ENCODE assay signal across 29 cellular contexts in genomic region chr7:151821226-151821625, GRCh38. TPM values are rescaled to one million over a fixed set of nuclear protein-coding genes. Genes with fewer than 3 reads are reported as not detected.
A peak's percentile ranks its signal among the peaks of the same experiment; 100 is the strongest.
DNase-seq lines count a peak whose midpoint lies in the region; ATAC-seq and TF ChIP-seq lines count a peak whose summit lies in the region.
"Had no signal": no experiment of that assay in that cellular context is flagged by ENCODE, and none has a peak within 500 bp of the region (broad histone marks: within the 10 kb centered on the region; RNA-seq: fewer than 3 reads in every experiment).

No MANE protein-coding gene starts in this region.

- H3K4me1 ChIP-seq in heart right ventricle: peaks cover 0 to 43% (median 22%) of the 10 kb centered on the region in 9 donors
- peaks cover 0 to 16% of the 10 kb centered on the region in 2 donors for H3K4me1 ChIP-seq in muscle layer of duodenum (ENCODE audit: control insufficient read depth in 1 of 2, insufficient read depth in 2 of 2, low read length in 2 of 2)
- H3K4me1 ChIP-seq in SK-N-SH (ENCODE audit: control insufficient read depth in 1 of 2, insufficient read depth in 2 of 2, low read depth in 1 of 2, low read length in 1 of 2): peaks cover 0 to 20% of the 10 kb centered on the region in 2 experiments; a peak in 1 of 4 replicates
- H3K4me1 ChIP-seq: BE2C, SJSA1 had no signal

- no peak for ATAC-seq in Right ventricle myocardium superior (ENCODE audit: poor library complexity)
- no peak for ATAC-seq in heart right ventricle
- ATAC-seq: GM23338, K562, PC-3, Right ventricle myocardium inferior had no signal

- no peaks in the 10 kb centered on the region for H3K27me3 Mint-ChIP-seq in dendritic cell treated with granulocyte-macrophage colony-stimulating factor and Interleukin-4, amounts not matched to agents 40 ng/mL and 50 ng/mL, for 4 days
- H3K27me3 Mint-ChIP-seq: CD8-positive, alpha-beta memory T cell had no signal

- H3K27ac ChIP-seq in heart right ventricle (no peak overlapping the region), muscle layer of duodenum (ENCODE audit: low read length) (peak overlapping the region; percentile 52), SK-N-SH (ENCODE audit: low read depth in 2 of 2, low read length in 1 of 2) (no peak overlapping the region; a peak in 1 of 4 replicates)
- H3K27ac ChIP-seq: 22Rv1, SJSA1 had no signal

- H3K36me3 Mint-ChIP-seq in dendritic cell treated with granulocyte-macrophage colony-stimulating factor and Interleukin-4, amounts not matched to agents 40 ng/mL and 50 ng/mL, for 4 days (ENCODE audit: low read depth): peaks cover 37% of the 10 kb centered on the region

- H3K9ac ChIP-seq in SK-N-SH: no peak overlapping the region

- TF ChIP-seq RAD21 in SK-N-SH (IDR thresholded peaks at IDR 0.05; ENCODE audit: low read length): no peak

- H3F3A ChIP-seq in SK-N-SH (replicated peaks; ENCODE audit: insufficient read depth): no peaks in the 10 kb centered on the region

- TF ChIP-seq EP300 in SK-N-SH (IDR thresholded peaks at IDR 0.05; ENCODE audit: borderline replicate concordance in 1 of 2, low read depth in 1 of 2, low read length in 1 of 2): no peak

- no peaks in the 10 kb centered on the region for H3K9me2 ChIP-seq in SK-N-SH

- H3K36me3 ChIP-seq in heart right ventricle (no peaks in the 10 kb centered on the region), muscle layer of duodenum (ENCODE audit: control insufficient read depth in 1 of 2, insufficient read depth in 2 of 2, low read length in 2 of 2) (no peaks in the 10 kb centered on the region), SK-N-SH (replicated peaks in 1 of 2; ENCODE audit: control insufficient read depth in 1 of 2, insufficient read depth in 2 of 2, low read length in 1 of 2) (no peaks in the 10 kb centered on the region)
- H3K36me3 ChIP-seq: BE2C, SJSA1 had no signal

- 93 to 94% methylated on average over 4 of the region's 4 CpGs for WGBS in heart right ventricle, 2 donors
- 36% methylated on average over 4 of the region's 4 CpGs for WGBS in SK-N-SH (ENCODE audit: low lambda C conversion rate)

- H3K9me3 Mint-ChIP-seq in dendritic cell treated with granulocyte-macrophage colony-stimulating factor and Interleukin-4, amounts not matched to agents 40 ng/mL and 50 ng/mL, for 4 days: no peaks in the 10 kb centered on the region
- H3K9me3 Mint-ChIP-seq: CD8-positive, alpha-beta memory T cell; GM23338; H9 had no signal

- H3K4me3 Mint-ChIP-seq in dendritic cell treated with granulocyte-macrophage colony-stimulating factor and Interleukin-4, amounts not matched to agents 40 ng/mL and 50 ng/mL, for 4 days: no peak overlapping the region
- H3K4me3 Mint-ChIP-seq: CD14-positive monocyte; CD8-positive, alpha-beta memory T cell; GM23338; H9 had no signal

- no peak overlapping the region for H3K4me2 ChIP-seq in SK-N-SH
- H3K4me2 ChIP-seq: GM23338 had no signal

- H4K20me1 ChIP-seq in SK-N-SH (ENCODE audit: insufficient read depth): no peaks in the 10 kb centered on the region

- H3K79me2 ChIP-seq in SK-N-SH (ENCODE audit: insufficient read depth): no peaks in the 10 kb centered on the region

- CTCF ChIA-PET in SK-N-SH (lab: Yijun Ruan, JAX): interaction anchor here (1.6 to 33.3 kb wide), 2 partner anchors 37 to 61 kb away, joined by 3 to 325 read pairs; no protein-coding TSS in a partner anchor

- intact Hi-C loops in Right ventricle myocardium superior (cut with DNase I): no loop called here
- intact Hi-C loops in heart right ventricle (cut with DNase I): no loop called here
- intact Hi-C loops in dendritic cell treated with granulocyte-macrophage colony-stimulating factor and Interleukin-4, amounts not matched to agents 40 ng/mL and 50 ng/mL, for 4 days (cut with micrococcal nuclease): no loop called here

- H2AFZ ChIP-seq in SK-N-SH (ENCODE audit: low read depth): no peak overlapping the region
- H2AFZ ChIP-seq: GM23338 had no signal

- H3K27me3 ChIP-seq in heart right ventricle (no peaks in the 10 kb centered on the region), muscle layer of duodenum (ENCODE audit: low read depth, low read length) (no peaks in the 10 kb centered on the region), SK-N-SH (ENCODE audit: insufficient read depth) (peaks cover 55% of the 10 kb centered on the region)
- H3K27me3 ChIP-seq: BE2C had no signal

- TF ChIP-seq CTCF in heart right ventricle (IDR thresholded peaks at IDR 0.05) (no peak), SK-N-SH (IDR thresholded peaks at IDR 0.05) (no peak)

- DNase-seq in Right ventricle myocardium superior (peak; percentile 30), heart right ventricle (no peak), SK-N-SH (no peak), HPDE6-E6E7 (ENCODE audit: extremely low spot score) (no peak), SK-N-DZ (ENCODE audit: low spot score) (no peak)
- no peak for DNase-seq in stimulated activated CD4-positive, alpha-beta T cell treated with anti-CD3 and anti-CD28 coated beads, Interleukin-4, amount 100 ng/mL, for 1 hour
- DNase-seq: ACHN; BE2C; CD8-positive, alpha-beta memory T cell; DMS 273 treated with DMSO at 0.1 percent for 48 hours; DMS79 treated with DMSO at 0.1 percent for 48 hours; H9; Kasumi-1; NCI-H1092 treated with DMSO at 0.1 percent for 48 hours; NCI-H146; NCI-H1930; NCI-H2107; NCI-H446; NCI-H524 treated with DMSO at 0.1 percent for 48 hours; NCI-H774; PC-3 had no signal

- H3K4me3 ChIP-seq in heart right ventricle (no peak overlapping the region), muscle layer of duodenum (ENCODE audit: low read depth in 1 of 2, low read length in 2 of 2) (no peak overlapping the region), SK-N-SH (ENCODE audit: low read depth in 2 of 2, low read length in 1 of 2) (no peak overlapping the region)
- H3K4me3 ChIP-seq: GM23338, K562, SJSA1 had no signal

- H3K9me3 ChIP-seq in heart right ventricle (no peaks in the 10 kb centered on the region), muscle layer of duodenum (ENCODE audit: control insufficient read depth in 1 of 2, low read length in 2 of 2) (no peaks in the 10 kb centered on the region), SK-N-SH (no peaks in the 10 kb centered on the region)
- H3K9me3 ChIP-seq: BE2C, SJSA1 had no signal

- POLR2A ChIA-PET in SK-N-SH (lab: Yijun Ruan, JAX): no interaction called here

- H3K27ac Mint-ChIP-seq in dendritic cell treated with granulocyte-macrophage colony-stimulating factor and Interleukin-4, amounts not matched to agents 40 ng/mL and 50 ng/mL, for 4 days: peak overlapping the region; percentile 47
- H3K27ac Mint-ChIP-seq: GM23338, H9 had no signal

- peaks cover 75% of the 10 kb centered on the region for H3K4me1 Mint-ChIP-seq in dendritic cell treated with granulocyte-macrophage colony-stimulating factor and Interleukin-4, amounts not matched to agents 40 ng/mL and 50 ng/mL, for 4 days (ENCODE audit: low read depth)

TF ChIP-seq in SK-N-SH, 30 proteins besides CTCF, POLR2A, EP300 and RAD21 (continues in another document):
- no peak for TF ChIP-seq TCF12 (IDR thresholded peaks at IDR 0.05)
- no peak for TF ChIP-seq RCOR1 (IDR thresholded peaks at IDR 0.05; ENCODE audit: low read length)
- TF ChIP-seq NFIC (IDR thresholded peaks at IDR 0.05; ENCODE audit: borderline replicate concordance): no peak
- TF ChIP-seq JUND (IDR thresholded peaks at IDR 0.05): no peak
- no peak for TF ChIP-seq USF2 (IDR thresholded peaks at IDR 0.05; ENCODE audit: borderline replicate concordance, low read depth, low read length)
- no peak for TF ChIP-seq TAF1 (IDR thresholded peaks at IDR 0.05; ENCODE audit: borderline replicate concordance, low read depth, low read length)
- no peak for TF ChIP-seq TEAD4 (IDR thresholded peaks at IDR 0.05; ENCODE audit: borderline replicate concordance, insufficient read depth)
- TF ChIP-seq IRF3 (IDR thresholded peaks at IDR 0.05; ENCODE audit: low read depth, low read length): no peak

RNA-seq across cellular contexts. Expression of gene PRKAG2, which starts 55.7 kb away (rescaled TPM):
- total RNA-seq in Right ventricle myocardium superior (120 TPM), heart right ventricle (100 to 1,000 TPM; 101 to 156 (median 121) TPM)
- polyA plus RNA-seq in heart right ventricle (10 to 100 TPM; 52.4 to 68.0 TPM), SK-N-SH (2012; rRNA removed) (51.6 and 62.0 TPM in 2 replicates)
- 62.5 and 87.1 TPM in 2 replicates for polyA plus RNA-seq in SK-N-SH (2012; cell fraction: cytosol; rRNA removed)
- 49.2 and 76.3 TPM in 2 replicates for polyA plus RNA-seq in SK-N-SH (2012; cell fraction: nucleus; rRNA removed)
- 1.8 and 2.2 TPM in 2 replicates for polyA plus RNA-seq in SK-N-DZ (2014; cell fraction: cytosol; rRNA removed)
- polyA plus RNA-seq in SK-N-DZ (2014; cell fraction: nucleus; rRNA removed): 7.7 and 9.3 TPM in 2 replicates
